ENCODE assay signal across 14 cellular contexts in the genomic region with DNA sequence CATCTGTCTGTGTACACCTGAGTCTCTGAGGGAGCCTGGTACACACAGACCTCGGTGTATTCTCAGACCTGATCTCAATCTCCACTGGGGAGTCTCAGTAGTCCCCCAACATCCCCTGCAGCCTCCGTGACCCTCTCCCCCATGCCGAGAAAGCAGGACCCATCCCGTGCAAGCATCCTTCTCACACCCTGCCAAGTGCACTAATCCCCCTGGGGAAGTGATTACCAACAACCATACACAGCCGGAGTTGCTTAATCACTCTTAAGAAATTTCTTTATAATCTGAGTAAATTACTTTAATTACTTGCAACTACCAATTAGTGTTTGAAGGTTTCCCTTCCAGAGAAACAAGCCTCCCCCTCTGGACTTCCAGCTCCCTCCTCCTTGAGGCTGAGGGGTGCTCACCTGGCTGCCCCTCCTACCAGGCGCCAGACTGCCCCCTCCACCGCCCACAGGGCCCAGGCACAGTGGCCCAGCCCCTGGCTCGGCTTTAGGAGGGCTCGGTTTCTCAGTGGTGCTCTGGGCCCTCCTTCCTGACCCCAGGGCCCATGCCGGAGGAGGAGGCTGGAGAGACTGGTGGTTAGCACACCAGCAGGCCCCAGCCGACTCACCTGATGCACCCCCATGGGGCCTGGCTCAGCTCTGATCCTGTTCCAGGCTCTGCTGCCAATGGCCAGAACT. TPM values are rescaled to one million over a fixed set of nuclear protein-coding genes. Genes with fewer than 3 reads are reported as not detected.
DNase-seq lines count a peak whose midpoint lies in the region; ATAC-seq and TF ChIP-seq lines count a peak whose summit lies in the region.
"Had no signal": no experiment of that assay in that cellular context is flagged by ENCODE, and none has a peak within 500 bp of the region (broad histone marks: within the 10 kb centered on the region; RNA-seq: fewer than 3 reads in every experiment).

No MANE protein-coding gene starts in this region.

- H3K4me3 ChIP-seq in NB4 (ENCODE audit: low read depth, low read length) (no peak overlapping the region), suprapubic skin (no peak overlapping the region), lower lobe of right lung (no peak overlapping the region)

- DNase-seq in D341Med (ENCODE audit: low spot score) (peak; percentile 76), NB4 (ENCODE audit: low read depth) (peak; percentile 63), NCI-H82 treated with DMSO at 0.1 percent for 48 hours (lab: John Stamatoyannopoulos, UW; ENCODE audit: unreplicated experiment) (peak; percentile 13), suprapubic skin (ENCODE audit: low spot score in 2 of 2) (no peak), lower lobe of right lung (no peak)
- no peak for DNase-seq in NK-92 treated with Interleukin-12 subunit alpha and Interleukin-12 subunit beta, amount 100 ng/mL, for 24 hours (lab: John Stamatoyannopoulos, UW)
- DNase-seq: BE2C; CD4-positive, alpha-beta memory T cell; COR-L47; GF-D8; HCEC 1CT; HFFc6 had no signal

- H3K9me3 ChIP-seq in suprapubic skin (no peaks in the 10 kb centered on the region), lower lobe of right lung (no peaks in the 10 kb centered on the region)
- H3K9me3 ChIP-seq: BE2C had no signal

- H3K27me3 ChIP-seq in suprapubic skin (no peaks in the 10 kb centered on the region), lower lobe of right lung (ENCODE audit: low read depth) (no peaks in the 10 kb centered on the region)
- H3K27me3 ChIP-seq: BE2C had no signal

- no peak for TF ChIP-seq EP300 in suprapubic skin (IDR thresholded peaks at IDR 0.05)

- intact Hi-C loops in lower lobe of right lung (cut with DNase I), result no loop called here

- H3K36me3 ChIP-seq in suprapubic skin, result no peaks in the 10 kb centered on the region
- H3K36me3 ChIP-seq in lower lobe of right lung, result no peaks in the 10 kb centered on the region
- H3K36me3 ChIP-seq: BE2C had no signal

- TF ChIP-seq POLR2A in NB4 (IDR thresholded peaks at IDR 0.05; ENCODE audit: extremely low read depth, insufficient read length), result no peak
- no peak for TF ChIP-seq POLR2A in suprapubic skin (IDR thresholded peaks at IDR 0.05)

- peaks cover 2% of the 10 kb centered on the region for H3K4me1 ChIP-seq in suprapubic skin
- H3K4me1 ChIP-seq in lower lobe of right lung, result no peaks in the 10 kb centered on the region
- H3K4me1 ChIP-seq: BE2C had no signal

- H3K27ac ChIP-seq in suprapubic skin (peak overlapping the region; percentile 38), lower lobe of right lung (no peak overlapping the region)
- H3K27ac ChIP-seq: C4-2B had no signal

- 60% methylated on average over 11 of the region's 11 CpGs for WGBS in suprapubic skin

- no peak for TF ChIP-seq CTCF in NB4 (IDR thresholded peaks at IDR 0.05; ENCODE audit: low read depth, low read length)
- TF ChIP-seq CTCF in suprapubic skin (IDR thresholded peaks at IDR 0.05), result no peak
- TF ChIP-seq CTCF in lower lobe of right lung (IDR thresholded peaks at IDR 0.05), result no peak

- ATAC-seq in lower lobe of right lung (no peak), GM18519 (IDR thresholded peaks at IDR 0.05; ENCODE audit: low FRiP score, unreplicated experiment) (no peak)

RNA-seq across cellular contexts. Expression of a gene that starts 43.8 kb away (rescaled TPM):
- total RNA-seq in suprapubic skin, result 10 to 100 TPM; 14.1 to 23.2 (median 16.5) TPM
- 21.9 TPM for total RNA-seq in lower lobe of right lung

Comparison
In these comparisons a context has a peak if more than half of its experiments do, and no peak if none do; other contexts are left out.
1. DNase-seq: peak in D341Med (single experiment), NB4 (single experiment) and NCI-H82 treated with DMSO at 0.1 percent for 48 hours (single experiment); none in suprapubic skin (0 of 2), lower lobe of right lung (single experiment) and NK-92 treated with Interleukin-12 subunit alpha and Interleukin-12 subunit beta, amount 100 ng/mL, for 24 hours (single experiment).